In genomic region chr3:50298836-50299637, GRCh38 we compare ENCODE assay signal across 8 cellular contexts. TPM values are rescaled to one million over a fixed set of nuclear protein-coding genes. Genes with fewer than 3 reads are reported as not detected.
DNase-seq lines count a peak whose midpoint lies in the region; TF ChIP-seq lines count a peak whose summit lies in the region.

Gene HYAL3 (minus strand): TSS chr3:50299405. CDS start chr3:50295602, 3,803 bp downstream.
Gene NAA80 (minus strand): TSS chr3:50299405. CDS start chr3:50297463, 1,942 bp downstream.

- under 1% methylated on average over 35 of the region's 61 CpGs for WGBS in SK-N-SH (ENCODE audit: low lambda C conversion rate)
- WGBS in thymus: under 1% methylated on average over 61 of the region's 61 CpGs

- peak within 1 kb of the TSS; percentile 79 for H3K9ac ChIP-seq in SK-N-SH

- POLR2A ChIA-PET in SK-N-SH (lab: Yijun Ruan, JAX): interaction anchor here (0.5 to 1.6 kb wide), 7 partner anchors 14 to 149 kb away, joined by 3 to 6 read pairs (median 4); partner anchors contain the start of gene TUSC2

- CTCF ChIA-PET in SK-N-SH (lab: Yijun Ruan, JAX): interaction anchor here (0.6 to 7.7 kb wide), 12 partner anchors 10 to 256 kb away, joined by 3 to 45 read pairs (median 5); partner anchors contain the start of gene LSMEM2

- peak within 1 kb of the TSS; percentile 98 for H2AFZ ChIP-seq in SK-N-SH (ENCODE audit: low read depth)
- H2AFZ ChIP-seq in osteoblast (ENCODE audit: low read length): peak within 1 kb of the TSS; percentile 98

- TF ChIP-seq EP300 in SK-N-SH (IDR thresholded peaks at IDR 0.05; ENCODE audit: borderline replicate concordance in 1 of 2, low read depth in 1 of 2, low read length in 1 of 2): no peak

- H3K9me2 ChIP-seq in SK-N-SH: no peaks in the 10 kb centered on the region

- H3K4me3 ChIP-seq in GM08714 (ENCODE audit: low read length): peak within 1 kb of the TSS; percentile 69
- peak within 1 kb of the TSS; percentile 84 to 87 for H3K4me3 ChIP-seq in SK-N-SH (ENCODE audit: low read depth in 2 of 2, low read length in 1 of 2)
- peak within 1 kb of the TSS; percentile 78 for H3K4me3 ChIP-seq in osteoblast (ENCODE audit: insufficient read depth, low read length)
- H3K4me3 ChIP-seq in thymus (ENCODE audit: low read length): peak within 1 kb of the TSS; percentile 56

- H3K27ac Mint-ChIP-seq in HFFc6: peak within 1 kb of the TSS; percentile 92
- H3K27ac Mint-ChIP-seq in activated naive CD4-positive, alpha-beta T cell treated with anti-CD3 and anti-CD28 coated beads, Interleukin-2, amount 50 U/mL, for 24 hours: peak within 1 kb of the TSS; percentile 97

- H3K9me3 ChIP-seq in SK-N-SH: no peaks in the 10 kb centered on the region
- no peaks in the 10 kb centered on the region for H3K9me3 ChIP-seq in osteoblast (ENCODE audit: low read depth, low read length)
- H3K9me3 ChIP-seq in thymus (ENCODE audit: control insufficient read depth): no peaks in the 10 kb centered on the region

- H3K27me3 ChIP-seq in SK-N-SH (ENCODE audit: insufficient read depth) (no peaks in the 10 kb centered on the region), osteoblast (ENCODE audit: insufficient read depth, low read length) (no peaks in the 10 kb centered on the region), thymus (ENCODE audit: control insufficient read depth, insufficient read depth) (no peaks in the 10 kb centered on the region)

- H3F3A ChIP-seq in SK-N-SH (replicated peaks; ENCODE audit: insufficient read depth): no peaks in the 10 kb centered on the region

- H3K4me3 Mint-ChIP-seq in HFFc6: peak within 1 kb of the TSS; percentile 94
- H3K4me3 Mint-ChIP-seq in activated naive CD4-positive, alpha-beta T cell treated with anti-CD3 and anti-CD28 coated beads, Interleukin-2, amount 50 U/mL, for 24 hours: peak within 1 kb of the TSS; percentile 93

- H3K4me2 ChIP-seq in SK-N-SH (peak within 1 kb of the TSS; percentile 95), osteoblast (ENCODE audit: insufficient read depth, low read length) (peak within 1 kb of the TSS; percentile 86)

- peak; percentile 62 for TF ChIP-seq CTCF in HFFc6 (IDR thresholded peaks at IDR 0.05)
- TF ChIP-seq CTCF in SK-N-SH (IDR thresholded peaks at IDR 0.05): peak; percentile 31
- TF ChIP-seq CTCF in osteoblast (IDR thresholded peaks at IDR 0.05; ENCODE audit: extremely low read depth, low read depth, low read length): no peak

- H3K9me3 Mint-ChIP-seq in HFFc6: no peaks in the 10 kb centered on the region
- no peaks in the 10 kb centered on the region for H3K9me3 Mint-ChIP-seq in activated naive CD4-positive, alpha-beta T cell treated with anti-CD3 and anti-CD28 coated beads, Interleukin-2, amount 50 U/mL, for 24 hours

- peak; percentile 99 for DNase-seq in HFFc6
- DNase-seq in NAMALWA (ENCODE audit: low spot score): peak; percentile 95
- peak; percentile 99 for DNase-seq in SK-N-SH
- DNase-seq in glomerular endothelial cell (ENCODE audit: extremely low read depth, low read depth, low spot score): peak; percentile 94
- peak; percentile 100 for DNase-seq in osteoblast (ENCODE audit: insufficient read length, low spot score, missing footprints)

- H3K36me3 ChIP-seq in SK-N-SH (replicated peaks in 1 of 2; ENCODE audit: control insufficient read depth in 1 of 2, insufficient read depth in 2 of 2, low read length in 1 of 2) (peaks cover 0 to 6% of the 10 kb centered on the region in 2 experiments), osteoblast (ENCODE audit: insufficient read depth, low read length) (no peaks in the 10 kb centered on the region), thymus (ENCODE audit: control insufficient read depth, insufficient read depth) (no peaks in the 10 kb centered on the region)

- H3K27ac ChIP-seq in SK-N-SH (ENCODE audit: low read depth in 2 of 2, low read length in 1 of 2): peak within 1 kb of the TSS; percentile 62 to 84; a peak in 3 of 4 replicates
- H3K27ac ChIP-seq in osteoblast (ENCODE audit: low read depth, low read length): peak within 1 kb of the TSS; percentile 85
- H3K27ac ChIP-seq in thymus (ENCODE audit: low read depth): peak within 1 kb of the TSS; percentile 88

- TF ChIP-seq RAD21 in SK-N-SH (IDR thresholded peaks at IDR 0.05; ENCODE audit: low read length): no peak

- H3K27me3 Mint-ChIP-seq in HFFc6 (ENCODE audit: insufficient read depth): no peaks in the 10 kb centered on the region; the same call in 1 of the 2 replicates
- H3K27me3 Mint-ChIP-seq in activated naive CD4-positive, alpha-beta T cell treated with anti-CD3 and anti-CD28 coated beads, Interleukin-2, amount 50 U/mL, for 24 hours: no peaks in the 10 kb centered on the region

- peaks cover 17% of the 10 kb centered on the region for H3K4me1 Mint-ChIP-seq in HFFc6 (ENCODE audit: low read depth)
- peaks cover 25% of the 10 kb centered on the region for H3K4me1 Mint-ChIP-seq in activated naive CD4-positive, alpha-beta T cell treated with anti-CD3 and anti-CD28 coated beads, Interleukin-2, amount 50 U/mL, for 24 hours

- H4K20me1 ChIP-seq in SK-N-SH (ENCODE audit: insufficient read depth) (no peaks in the 10 kb centered on the region), osteoblast (ENCODE audit: insufficient read depth, low read length) (no peaks in the 10 kb centered on the region)

- H3K4me1 ChIP-seq in SK-N-SH (ENCODE audit: control insufficient read depth in 1 of 2, insufficient read depth in 2 of 2, low read depth in 1 of 2, low read length in 1 of 2) (peaks cover 10 to 38% of the 10 kb centered on the region in 2 experiments; a peak in 2 of 4 replicates), osteoblast (ENCODE audit: insufficient read depth, low read length) (peaks cover 21% of the 10 kb centered on the region), thymus (ENCODE audit: control insufficient read depth, insufficient read depth, low read length) (peaks cover 12% of the 10 kb centered on the region)

- no peaks in the 10 kb centered on the region for H3K36me3 Mint-ChIP-seq in HFFc6 (ENCODE audit: low read depth)
- H3K36me3 Mint-ChIP-seq in activated naive CD4-positive, alpha-beta T cell treated with anti-CD3 and anti-CD28 coated beads, Interleukin-2, amount 50 U/mL, for 24 hours: no peaks in the 10 kb centered on the region

- H3K79me2 ChIP-seq in SK-N-SH (ENCODE audit: insufficient read depth): peaks cover 7% of the 10 kb centered on the region; the same call in 1 of the 2 replicates
- peaks cover 12% of the 10 kb centered on the region for H3K79me2 ChIP-seq in osteoblast (ENCODE audit: insufficient read depth, low read length)

TF ChIP-seq in SK-N-SH, 30 proteins besides CTCF, POLR2A, EP300 and RAD21:
- TF ChIP-seq USF1 (IDR thresholded peaks at IDR 0.05; ENCODE audit: borderline replicate concordance, low read depth): no peak
- no peak for TF ChIP-seq IRF3 (IDR thresholded peaks at IDR 0.05; ENCODE audit: low read depth, low read length)
- TF ChIP-seq TEAD4 (IDR thresholded peaks at IDR 0.05; ENCODE audit: borderline replicate concordance, insufficient read depth): no peak
- peak; percentile 39; the same call in 1 of the 2 replicates for TF ChIP-seq YY1 (IDR thresholded peaks at IDR 0.05; ENCODE audit: low read depth)
- TF ChIP-seq FOXJ3 (CRISPR knock-in tag; IDR thresholded peaks at IDR 0.05): 0 out of 2 replicates have a peak, but pooled peaks have one; percentile 9
- TF ChIP-seq MXI1 (IDR thresholded peaks at IDR 0.05; ENCODE audit: low read depth, low read length): peak; percentile 80
- TF ChIP-seq TAF1 (IDR thresholded peaks at IDR 0.05; ENCODE audit: borderline replicate concordance, low read depth, low read length): peak; percentile 56; the same call in 1 of the 2 replicates
- peak; percentile 55 for TF ChIP-seq NRF1 (IDR thresholded peaks at IDR 0.05; ENCODE audit: low read depth, low read length)
- peak; percentile 76 for TF ChIP-seq POLR2AphosphoS5 (IDR thresholded peaks at IDR 0.05; ENCODE audit: low read depth, low read length)
- TF ChIP-seq RCOR1 (IDR thresholded peaks at IDR 0.05; ENCODE audit: low read length): no peak
- peak; percentile 14; the same call in 1 of the 2 replicates for TF ChIP-seq SIN3A (IDR thresholded peaks at IDR 0.05; ENCODE audit: borderline replicate concordance, low read depth, low read length)

RNA-seq across cellular contexts. Expression of gene HYAL3, which starts in this region (rescaled TPM):
- total RNA-seq in HFFc6 (2021; fragmentation: NEBNext Ultra II Directional; extraction: Animal tissue kit (Norgen Biotek cat#: 25700)): 1 to 10 TPM; 4.7 to 8.3 (median 5.8) TPM
- polyA plus RNA-seq in SK-N-SH (2012; rRNA removed) (7.8 and 8.4 TPM in 2 replicates), thymus (2.5 TPM)
- 3.1 and 5.6 TPM in 2 replicates for polyA plus RNA-seq in SK-N-SH (2012; cell fraction: cytosol; rRNA removed)
- 8.7 and 10.0 TPM in 2 replicates for polyA plus RNA-seq in SK-N-SH (2012; cell fraction: nucleus; rRNA removed)
- total RNA-seq in glomerular endothelial cell (7.6 and 18.4 TPM in 2 replicates), osteoblast (1.8 and 4.1 TPM in 2 replicates)

RNA-seq across cellular contexts. Expression of gene NAA80, which starts in this region (rescaled TPM):
- total RNA-seq in HFFc6 (2021; fragmentation: NEBNext Ultra II Directional; extraction: Animal tissue kit (Norgen Biotek cat#: 25700)): 10 to 100 TPM in 5 of 6 experiments, 1 to 10 TPM in 1; 8.5 to 13.4 (median 10.7) TPM
- 10.4 and 10.5 TPM in 2 replicates for polyA plus RNA-seq in SK-N-SH (2012; rRNA removed)
- 2.8 and 4.3 TPM in 2 replicates for polyA plus RNA-seq in SK-N-SH (2012; cell fraction: cytosol; rRNA removed)
- 36.1 and 53.0 TPM in 2 replicates for polyA plus RNA-seq in SK-N-SH (2012; cell fraction: nucleus; rRNA removed)
- 11.8 and 14.0 TPM in 2 replicates for total RNA-seq in glomerular endothelial cell
- total RNA-seq in osteoblast: 6.5 and 8.0 TPM in 2 replicates
- polyA plus RNA-seq in thymus: 23.7 TPM

Comparison
In these comparisons a context has a peak if more than half of its experiments do, and no peak if none do; other contexts are left out.
1. Peak in every context shown above with its lines: DNase-seq, H3K4me3 ChIP-seq and H3K27ac ChIP-seq.